ENCODE assay signal across 30 cellular contexts in the genomic region with DNA sequence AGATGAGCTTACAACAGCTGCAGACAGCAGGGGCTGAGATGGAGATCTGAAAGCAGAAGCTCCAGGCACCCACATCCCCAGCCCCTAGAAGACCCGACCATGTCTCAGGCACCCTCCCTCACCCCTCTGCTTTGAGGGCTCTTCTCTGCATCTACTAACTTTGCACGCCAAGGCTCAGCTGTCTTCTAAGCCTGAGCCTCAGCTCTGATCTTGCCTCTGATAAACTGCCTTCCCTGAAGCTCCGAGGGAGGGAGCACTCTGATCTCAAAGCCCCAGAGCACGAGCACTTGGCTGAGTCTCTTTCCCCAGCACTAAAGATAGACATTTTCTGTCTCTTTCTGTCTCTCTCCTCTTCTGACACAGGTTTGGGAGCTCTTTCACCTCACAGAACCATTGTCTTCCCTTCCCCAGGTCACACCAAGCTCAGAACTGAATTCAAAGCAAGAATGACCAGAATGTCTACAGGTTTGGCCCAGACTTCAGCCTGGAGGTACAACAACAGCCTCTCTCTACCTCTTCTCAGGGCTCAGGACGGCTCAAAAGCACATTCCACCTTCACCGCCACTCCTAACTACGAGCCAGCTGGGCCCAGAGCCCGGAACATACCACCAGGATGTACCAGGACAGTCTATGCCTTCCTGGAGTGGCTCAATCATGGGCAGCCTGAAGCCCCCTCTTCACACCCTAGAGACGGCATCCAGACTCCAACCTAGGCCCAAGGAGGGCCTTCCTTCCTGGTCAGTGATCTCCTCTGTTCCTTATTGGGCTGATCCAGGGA. TPM values are rescaled to one million over a fixed set of nuclear protein-coding genes. Genes with fewer than 3 reads are reported as not detected.
DNase-seq lines count a peak whose midpoint lies in the region; FAIRE-seq and TF ChIP-seq lines count a peak whose summit lies in the region.
"Had no signal": no experiment of that assay in that cellular context is flagged by ENCODE, and none has a peak within 500 bp of the region (broad histone marks: within the 10 kb centered on the region; RNA-seq: fewer than 3 reads in every experiment).

No MANE protein-coding gene starts in this region.

- in situ Hi-C loops in KBM-7 (cut with MboI; ENCODE audit: low pct_unique_long_range_greater_than_20kb, low sequenced_read_pairs): no loop called here

- no peak overlapping the region for H3K4me3 ChIP-seq in trophoblast cell (ENCODE audit: low read depth, low read length)
- H3K4me3 ChIP-seq: GM12878, GM23338 had no signal

- H3K27me3 ChIP-seq in H9 (ENCODE audit: insufficient read depth, low read length): no peaks in the 10 kb centered on the region
- H3K27me3 ChIP-seq in trophoblast cell (ENCODE audit: insufficient read depth, low read length): no peaks in the 10 kb centered on the region

- H4K20me1 ChIP-seq in H9 (ENCODE audit: control insufficient read depth, insufficient read depth, insufficient read length): no peaks in the 10 kb centered on the region

- H2BK20ac ChIP-seq in H9 (ENCODE audit: low read depth, low read length, poor library complexity, severe bottlenecking): no peak overlapping the region

- TF ChIP-seq POLR2A in H54 (IDR thresholded peaks at IDR 0.05; ENCODE audit: low read depth, low read length): no peak

- H2BK12ac ChIP-seq in H9 (ENCODE audit: insufficient read length, low read depth, low read length) (no peak overlapping the region), trophoblast cell (ENCODE audit: low read length) (peak overlapping the region; percentile 76)

- H3K9me3 Mint-ChIP-seq in H9: peaks cover 11% of the 10 kb centered on the region in 2 experiments; a peak in 4 of 5 replicates
- H3K9me3 Mint-ChIP-seq in chondrocyte (ENCODE audit: low read depth): peaks cover 12% of the 10 kb centered on the region

- DNase-seq in D341Med (ENCODE audit: low spot score) (peak; percentile 17), H9 (peak; percentile 14), chondrocyte (ENCODE audit: low spot score) (peak; percentile 50), trophoblast cell (peak; percentile 33 to 58), KBM-7 (no peak), H54 (ENCODE audit: insufficient read length, low spot score) (no peak)
- no peak for DNase-seq in activated T-cell treated with anti-CD3 and anti-CD28 coated beads, Interleukin-2, amount 50 U/mL, for 48 hours
- DNase-seq: C1 segment of cervical spinal cord; CD4-positive, alpha-beta memory T cell; COR-L47; DMS 273 treated with DMSO at 0.1 percent for 48 hours; DMS79; EL; GDM1; HCEC 1CT; MM.1S; NCI-H1048; NCI-H1417; NCI-H1694; NCI-H2029 treated with DMSO at 0.1 percent for 48 hours; NCI-H446 treated with DMSO at 0.1 percent for 48 hours; NCI-H526; NCI-H82; NK-92 treated with Interleukin-12 subunit alpha and Interleukin-12 subunit beta, amount 100 ng/mL, for 24 hours; SHP77 had no signal

- H4K8ac ChIP-seq in H9 (replicated peaks; ENCODE audit: insufficient read length, low read depth, low read length) (no peak overlapping the region), trophoblast cell (ENCODE audit: low read depth, low read length) (peak overlapping the region; percentile 67)

- H2BK5ac ChIP-seq in H9 (ENCODE audit: insufficient read length, low read length) (no peak overlapping the region), trophoblast cell (ENCODE audit: low read depth, low read length, poor library complexity) (peak overlapping the region; percentile 67)

- H3K9ac ChIP-seq in H9 (ENCODE audit: extremely low read depth, insufficient read length, low read length): no peak overlapping the region
- no peak overlapping the region for H3K9ac ChIP-seq in trophoblast cell (ENCODE audit: low read length)

- no peak overlapping the region for H3K18ac ChIP-seq in H9 (ENCODE audit: insufficient read length, low read depth, low read length)
- H3K18ac ChIP-seq in trophoblast cell (ENCODE audit: low read length): peak overlapping the region; percentile 68

- H3K14ac ChIP-seq in H9 (ENCODE audit: insufficient read depth, low read length) (0 out of 2 replicates have a peak overlapping the region, but pooled peaks have one; percentile 20), trophoblast cell (ENCODE audit: low read length) (peak overlapping the region; percentile 76)

- no peak overlapping the region for H3T11ph ChIP-seq in H9 (ENCODE audit: low read length)

- H4K91ac ChIP-seq in H9 (ENCODE audit: insufficient read length, low read depth, low read length) (no peak overlapping the region), trophoblast cell (ENCODE audit: low read depth, low read length) (peak overlapping the region; percentile 58)

- H3K9me3 ChIP-seq in H9 (ENCODE audit: control insufficient read depth, low read depth, low read length) (no peaks in the 10 kb centered on the region), trophoblast cell (ENCODE audit: insufficient read depth, low read depth, low read length) (peaks cover 10% of the 10 kb centered on the region)

- H3K23ac ChIP-seq in H9 (ENCODE audit: insufficient read length, low read depth, low read length): no peak overlapping the region
- H3K23ac ChIP-seq in trophoblast cell (ENCODE audit: low read length): no peak overlapping the region

- H3K27ac Mint-ChIP-seq in H9: no peak overlapping the region; a peak in 2 of 7 replicates
- no peak overlapping the region for H3K27ac Mint-ChIP-seq in chondrocyte (ENCODE audit: unreplicated experiment)
- H3K27ac Mint-ChIP-seq: CD4-positive, alpha-beta memory T cell; GM23338 had no signal

- H4K12ac ChIP-seq in trophoblast cell (ENCODE audit: low read depth, low read length): no peak overlapping the region

- H3K27ac ChIP-seq in H9 (ENCODE audit: insufficient read length, low read depth, low read length) (no peak overlapping the region), trophoblast cell (ENCODE audit: low read depth, low read length) (peak overlapping the region; percentile 76)
- H3K27ac ChIP-seq: RWPE1 had no signal

- H3K56ac ChIP-seq in H9 (ENCODE audit: insufficient read length, low read depth, low read length): no peak overlapping the region

- H3K4ac ChIP-seq in H9 (ENCODE audit: low read depth, low read length) (no peak overlapping the region), trophoblast cell (ENCODE audit: low read depth, low read length) (peak overlapping the region; percentile 22)

- no peak overlapping the region for H2AK5ac ChIP-seq in H9 (ENCODE audit: insufficient read length, low read length)
- H2AK5ac ChIP-seq in trophoblast cell (ENCODE audit: low read length): peak overlapping the region; percentile 21

- no peak overlapping the region for H4K5ac ChIP-seq in H9 (ENCODE audit: insufficient read length, low read depth, low read length)

- H2BK15ac ChIP-seq in H9 (ENCODE audit: low read depth, low read length): no peak overlapping the region

- H3K4me2 ChIP-seq in H9 (ENCODE audit: insufficient read depth, insufficient read length, low read length): no peak overlapping the region
- no peak overlapping the region for H3K4me2 ChIP-seq in trophoblast cell (ENCODE audit: low read length)
- H3K4me2 ChIP-seq: GM23338 had no signal

- peaks cover 0 to 2% of the 10 kb centered on the region in 2 experiments; a peak in 2 of 4 replicates for H3K4me1 Mint-ChIP-seq in H9
- no peaks in the 10 kb centered on the region for H3K4me1 Mint-ChIP-seq in chondrocyte (ENCODE audit: low read depth)
- H3K4me1 Mint-ChIP-seq: CD4-positive, alpha-beta memory T cell; GM23338 had no signal

- H3K79me1 ChIP-seq in H9 (ENCODE audit: insufficient read depth, low read depth, low read length, poor library complexity, severe bottlenecking) (no peaks in the 10 kb centered on the region), trophoblast cell (ENCODE audit: low read length) (peaks cover 9% of the 10 kb centered on the region)

- TF ChIP-seq CTCF in H9 (conservative IDR thresholded peaks at IDR 0.05) (no peak), chondrocyte (IDR thresholded peaks at IDR 0.05) (no peak)

- H2BK120ac ChIP-seq in H9 (ENCODE audit: low read depth, low read length, poor library complexity, severe bottlenecking) (no peak overlapping the region), trophoblast cell (ENCODE audit: insufficient read depth, low read length, poor library complexity) (peak overlapping the region; percentile 74)

- H2AFZ ChIP-seq in H9 (ENCODE audit: low read length): no peak overlapping the region
- no peak overlapping the region for H2AFZ ChIP-seq in trophoblast cell (ENCODE audit: insufficient read depth, low read length, poor library complexity)
- H2AFZ ChIP-seq: GM23338 had no signal

- H3K27me3 Mint-ChIP-seq in H9 (ENCODE audit: low read depth) (peaks cover 1% of the 10 kb centered on the region), chondrocyte (ENCODE audit: low read depth) (peaks cover 14% of the 10 kb centered on the region)

- H3K36me3 ChIP-seq in trophoblast cell (ENCODE audit: control insufficient read depth in 1 of 2, insufficient read depth in 2 of 2, low read length in 2 of 2): no peaks in the 10 kb centered on the region

- no peak for FAIRE-seq in H54 (lab: Jason Lieb, UNC)
- FAIRE-seq: GM12878 had no signal

- H3K4me3 Mint-ChIP-seq in H9 (no peak overlapping the region), chondrocyte (ENCODE audit: unreplicated experiment) (no peak overlapping the region)
- H3K4me3 Mint-ChIP-seq: CD4-positive, alpha-beta memory T cell; GM23338 had no signal

- WGBS in H9 (ENCODE audit: extremely low coverage, insufficient read length, low lambda C conversion rate): no CpG with 5 or more reads among the region's 9 CpGs
- no CpG with 5 or more reads among the region's 9 CpGs for WGBS in trophoblast cell (ENCODE audit: extremely low coverage, insufficient coverage, insufficient read length)

- no peaks in the 10 kb centered on the region for H3K23me2 ChIP-seq in H9 (ENCODE audit: insufficient read length, low read depth, low read length, poor library complexity, severe bottlenecking)

- no peaks in the 10 kb centered on the region; a peak in 2 of 7 replicates for H3K36me3 Mint-ChIP-seq in H9 (ENCODE audit: insufficient read depth in 1 of 3, low read depth in 3 of 3)
- H3K36me3 Mint-ChIP-seq in chondrocyte (ENCODE audit: low read depth): peaks cover 5% of the 10 kb centered on the region

- H3K79me2 ChIP-seq in H9 (ENCODE audit: insufficient read depth, low read length) (no peaks in the 10 kb centered on the region), trophoblast cell (ENCODE audit: control insufficient read depth, insufficient read depth, low read length, poor library complexity) (peaks cover 3% of the 10 kb centered on the region)

- H3K4me1 ChIP-seq in H9 (ENCODE audit: insufficient read depth, low read length) (no peaks in the 10 kb centered on the region), trophoblast cell (ENCODE audit: control insufficient read depth in 1 of 2, insufficient read depth in 2 of 2, low read length in 2 of 2) (peaks cover 4 to 7% of the 10 kb centered on the region in 2 experiments)

RNA-seq across cellular contexts. Expression of gene ANXA8, which starts 41.8 kb away (rescaled TPM):
- total RNA-seq in H9 (2021): 0.22 TPM in 2 replicates
- 0.27 to 0.77 TPM in 2 of 3 replicates, not detected in the other for total RNA-seq in chondrocyte
- polyA plus RNA-seq in trophoblast cell (2013): 16.3 and 18.5 TPM in 2 replicates
- total RNA-seq: A673; CD4-positive, alpha-beta memory T cell; GM23338 had no signal
- polyA plus RNA-seq: CD4-positive, alpha-beta memory T cell; GM23338 had no signal

RNA-seq across cellular contexts. Expression of gene FAM25G, which starts 49.3 kb away (rescaled TPM):
- total RNA-seq in H9 (2021): not detected in 2 replicates
- total RNA-seq in chondrocyte: not detected in 3 replicates
- polyA plus RNA-seq in trophoblast cell (2013): 0.37 and 0.74 TPM in 2 replicates
- total RNA-seq: A673; CD4-positive, alpha-beta memory T cell; GM12878; GM23338; SK-MEL-5 had no signal
- polyA plus RNA-seq: CD4-positive, alpha-beta memory T cell; GM12878; GM23338 had no signal

RNA-seq across cellular contexts. Expression of gene ZNF488, which starts 58.1 kb away (rescaled TPM):
- total RNA-seq in H9 (2021): 2.9 and 3.2 TPM in 2 replicates
- total RNA-seq in chondrocyte: 0.10 to 1.1 TPM (median 0.17 TPM) in 3 replicates
- 34.5 and 39.7 TPM in 2 replicates for polyA plus RNA-seq in trophoblast cell (2013)
- total RNA-seq: CD4-positive, alpha-beta memory T cell; GM12878; SK-MEL-5 had no signal
- polyA plus RNA-seq: GM12878 had no signal

Comparison
In these comparisons a context has a peak if more than half of its experiments do, and no peak if none do; other contexts are left out.
1. DNase-seq: peak in D341Med (single experiment), H9 (single experiment), chondrocyte (single experiment) and trophoblast cell (2 of 2); none in activated T-cell treated with anti-CD3 and anti-CD28 coated beads, Interleukin-2, amount 50 U/mL, for 48 hours (0 of 2), KBM-7 (single experiment) and H54 (single experiment).